Comparison of ENCODE assay signal across 20 cellular contexts in the genomic region with DNA sequence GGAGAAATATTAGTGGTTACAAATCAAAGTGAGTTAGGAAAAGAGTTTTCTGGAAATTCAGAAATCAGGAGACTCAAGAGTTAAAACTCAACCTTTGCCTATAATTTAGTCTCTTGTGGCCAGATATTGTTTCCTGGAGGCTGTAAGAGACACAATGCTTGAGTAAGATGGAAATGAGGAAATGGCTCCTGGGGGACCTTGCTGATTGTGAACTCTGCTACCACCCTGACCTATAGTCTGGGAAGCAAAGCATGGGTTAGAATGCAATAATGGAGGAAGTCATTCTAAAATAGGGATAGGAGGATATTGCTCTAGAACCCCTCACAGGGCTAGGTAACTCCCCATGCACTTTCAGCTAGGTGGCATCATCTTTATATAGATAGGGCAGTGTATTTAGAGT.
DNase-seq lines count a peak whose midpoint lies in the region; ATAC-seq and TF ChIP-seq lines count a peak whose summit lies in the region.
"Had no signal": no experiment of that assay in that cellular context is flagged by ENCODE, and none has a peak within 500 bp of the region (broad histone marks: within the 10 kb centered on the region; RNA-seq: fewer than 3 reads in every experiment).

No MANE protein-coding gene starts in this region.

- H3K4me3 ChIP-seq in stomach: no peak overlapping the region
- H3K4me3 ChIP-seq in psoas muscle: no peak overlapping the region
- H3K4me3 ChIP-seq: Peyer's patch had no signal

- no peaks in the 10 kb centered on the region for H3K9me3 ChIP-seq in stomach
- H3K9me3 ChIP-seq in psoas muscle: no peaks in the 10 kb centered on the region
- H3K9me3 ChIP-seq: Peyer's patch had no signal

- no peak for TF ChIP-seq POLR2A in stomach (IDR thresholded peaks at IDR 0.05)

- peak; percentile 3 for DNase-seq in GDM1 (lab: John Stamatoyannopoulos, UW)
- DNase-seq in MV-4-11 (lab: John Stamatoyannopoulos, UW): peak; percentile 81
- peak; percentile 74 for DNase-seq in SKM-1 treated with dmso at 0.1 percent for 144 hours (lab: John Stamatoyannopoulos, UW; ENCODE audit: unreplicated experiment)
- DNase-seq in stomach: no peak
- no peak for DNase-seq in posterior vena cava (ENCODE audit: low spot score)
- no peak for DNase-seq in NCI-H345 treated with DMSO at 0.1 percent for 48 hours (lab: John Stamatoyannopoulos, UW; ENCODE audit: unreplicated experiment)
- DNase-seq in psoas muscle: no peak
- DNase-seq: ACHN; Calu3; CD4-positive, alpha-beta T cell; DMS53; NCI-H1417; NCI-H187 treated with DMSO at 0.1 percent for 48 hours; NCI-H446 treated with DMSO at 0.1 percent for 48 hours; NCI-H774; Peyer's patch; SW 1271 had no signal

- H3K27ac ChIP-seq in stomach (peak overlapping the region in 3 of 5 donors; percentile 3 to 35 (median 11)), psoas muscle (no peak overlapping the region)
- H3K27ac ChIP-seq: KMS-11, Peyer's patch had no signal

- no peak for TF ChIP-seq EP300 in stomach (IDR thresholded peaks at IDR 0.05)

- TF ChIP-seq CTCF in stomach (IDR thresholded peaks at IDR 0.05) (no peak), psoas muscle (IDR thresholded peaks at IDR 0.05) (no peak)

- H3K27me3 ChIP-seq in stomach: no peaks in the 10 kb centered on the region
- H3K27me3 ChIP-seq in psoas muscle (ENCODE audit: insufficient read depth in 3 of 3, low read length in 2 of 3): no peaks in the 10 kb centered on the region
- H3K27me3 ChIP-seq: Peyer's patch had no signal

- peaks cover 9 to 49% (median 29%) of the 10 kb centered on the region in 4 donors for H3K4me1 ChIP-seq in stomach
- H3K4me1 ChIP-seq in psoas muscle: no peaks in the 10 kb centered on the region
- H3K4me1 ChIP-seq: Peyer's patch had no signal

- no peak for ATAC-seq in psoas muscle
- ATAC-seq: HepG2, Right ventricle myocardium inferior had no signal

- intact Hi-C loops in stomach (cut with DNase I; ENCODE audit: low total_unique reads): no loop called here
- intact Hi-C loops in posterior vena cava (cut with DNase I): no loop called here
- intact Hi-C loops in psoas muscle (cut with DNase I): no loop called here

- no peaks in the 10 kb centered on the region for H3K36me3 ChIP-seq in stomach
- no peaks in the 10 kb centered on the region for H3K36me3 ChIP-seq in psoas muscle (ENCODE audit: insufficient read depth in 1 of 2, low read depth in 1 of 2)
- H3K36me3 ChIP-seq: Peyer's patch had no signal

Comparison
In these comparisons a context has a peak if more than half of its experiments do, and no peak if none do; other contexts are left out.
1. DNase-seq: peak in GDM1 (single experiment), MV-4-11 (single experiment) and SKM-1 treated with dmso at 0.1 percent for 144 hours (single experiment); none in stomach (single experiment), posterior vena cava (single experiment), NCI-H345 treated with DMSO at 0.1 percent for 48 hours (single experiment) and psoas muscle (0 of 2).